23 cellular contexts compared by ENCODE assay signal in the genomic region with DNA sequence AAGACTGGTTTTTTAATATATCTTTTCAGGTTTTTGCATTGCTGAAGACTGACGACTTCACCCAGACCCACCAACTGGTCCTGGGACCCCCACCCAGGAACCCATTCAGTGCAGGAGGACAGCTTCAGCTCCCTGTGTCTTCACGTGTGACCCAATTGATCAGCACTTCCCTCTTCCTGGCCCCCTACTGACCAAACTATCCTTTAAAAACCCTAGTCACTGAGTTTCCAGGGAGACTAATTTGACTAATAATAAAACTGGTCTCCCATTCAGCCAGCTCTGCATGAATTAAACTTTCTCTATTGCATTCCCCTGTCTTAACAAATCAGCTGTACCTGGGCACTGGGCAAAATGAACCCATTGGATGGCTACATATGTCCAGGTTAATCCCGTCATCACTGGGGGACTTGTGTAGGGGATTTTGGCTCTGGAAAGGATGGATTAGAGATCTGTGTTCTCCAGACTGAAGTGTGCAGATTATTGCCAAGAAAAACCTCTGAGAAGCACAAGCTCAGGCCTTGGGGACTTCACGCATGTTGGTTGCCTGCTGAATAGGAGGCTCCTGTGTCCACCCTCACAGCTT.
"Had no signal": no experiment of that assay in that cellular context is flagged by ENCODE, and none has a peak within 500 bp of the region (broad histone marks: within the 10 kb centered on the region; RNA-seq: fewer than 3 reads in every experiment).

No MANE protein-coding gene starts in this region.

- H3K4me2 ChIP-seq: SK-N-SH had no signal

- H3K4me1 ChIP-seq: adrenal gland, breast epithelium, Peyer's patch had no signal

- H3K4me3 ChIP-seq: adrenal gland, breast epithelium, Peyer's patch, SJCRH30 had no signal

- H3K27ac ChIP-seq: adrenal gland, breast epithelium, Peyer's patch, RWPE1, SJCRH30, VCaP had no signal

- H3K9ac ChIP-seq: SK-N-SH had no signal

- H3K9me3 ChIP-seq: adrenal gland, breast epithelium, Peyer's patch, SJCRH30, SK-N-SH had no signal

- DNase-seq: activated CD4-positive, alpha-beta T cell treated with anti-CD3 and anti-CD28 coated beads for 36 hours; activated CD4-positive, alpha-beta T cell treated with anti-CD3 and anti-CD28 coated beads, Interleukin-2, amount 50 U/mL, for 1 hour; activated CD8-positive, alpha-beta memory T cell treated with anti-CD3 and anti-CD28 coated beads, Interleukin-2, amount 50 U/mL, for 4 hours; activated CD8-positive, alpha-beta T cell treated with anti-CD3 and anti-CD28 coated beads for 36 hours; activated naive CD4-positive, alpha-beta T cell treated with anti-CD3 and anti-CD28 coated beads, Interleukin-2, amount 50 U/mL, for 16 hours; activated naive CD8-positive, alpha-beta T cell treated with anti-CD3 and anti-CD28 coated beads, Interleukin-2, amount 10 ng/mL, durations not matched to agents 7 days and 5 days; adrenal gland; aorta; caudate nucleus; Kasumi-1; NCI-H146; NCI-H187 treated with DMSO at 0.1 percent for 48 hours; NCI-H2081 treated with DMSO at 0.1 percent for 48 hours; NCI-H2227 treated with DMSO at 0.1 percent for 48 hours; NCI-H526; Peyer's patch; Right ventricle myocardium superior; SJCRH30; SK-N-SH; T-helper 1 cell had no signal

- H3K36me3 ChIP-seq: adrenal gland, breast epithelium, Peyer's patch, SJCRH30 had no signal

- H3K27me3 ChIP-seq: Peyer's patch, SJCRH30 had no signal
